In the genomic region with DNA sequence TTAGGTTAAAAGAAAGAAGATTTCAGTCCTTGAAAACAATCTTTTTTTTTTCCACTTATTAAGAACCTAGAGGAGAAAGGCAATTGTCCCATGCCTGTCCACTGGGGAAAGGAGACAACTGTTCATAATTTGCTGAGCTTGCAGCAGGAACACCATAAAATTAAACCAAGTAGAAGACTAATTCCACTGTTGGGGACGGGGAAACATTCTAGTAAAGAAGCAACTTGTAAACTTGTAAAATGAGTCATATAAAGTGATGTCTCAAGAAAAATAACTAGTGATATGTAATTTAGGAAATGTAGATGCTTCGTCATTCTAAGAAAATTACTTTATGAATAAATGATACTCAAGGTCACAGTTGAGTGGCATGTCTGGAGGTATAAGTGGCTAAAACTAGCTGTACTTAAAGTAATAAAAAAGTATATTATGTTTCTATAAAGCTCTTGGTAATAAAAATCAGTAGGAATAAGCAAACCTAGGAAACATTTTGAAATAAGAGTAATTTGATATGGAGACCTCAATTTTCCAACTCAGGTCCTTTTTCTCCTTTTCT, we compare ENCODE assay signal across 20 cellular contexts.
"Had no signal": no experiment of that assay in that cellular context is flagged by ENCODE, and none has a peak within 500 bp of the region (broad histone marks: within the 10 kb centered on the region; RNA-seq: fewer than 3 reads in every experiment).

No MANE protein-coding gene starts in this region.

- ATAC-seq: activated CD8-positive, alpha-beta memory T cell treated with anti-CD3 and anti-CD28 coated beads, Interleukin-2, amount 10 ng/mL, durations not matched to agents 7 days and 5 days; activated naive CD4-positive, alpha-beta T cell treated with anti-CD3 and anti-CD28 coated beads, Interleukin-2, amount 50 U/mL, for 72 hours; esophagus mucosa; left colon; mucosa of descending colon; naive thymus-derived CD8-positive, alpha-beta T cell; sciatic nerve had no signal

- DNase-seq: activated CD4-positive, alpha-beta T cell treated with anti-CD3 and anti-CD28 coated beads, Interleukin-2, amount 50 U/mL, for 48 hours; activated CD4-positive, CD25-positive, alpha-beta regulatory T cell treated with anti-CD3 and anti-CD28 coated beads, Interleukin-2, amount 50 U/mL, for 72 hours; activated CD8-positive, alpha-beta memory T cell treated with anti-CD3 and anti-CD28 coated beads, Interleukin-2, amount 10 ng/mL, durations not matched to agents 7 days and 5 days; activated effector memory CD4-positive, alpha-beta T cell treated with anti-CD3 and anti-CD28 coated beads, Interleukin-2, amount 50 U/mL, for 16 hours; activated T-cell treated with anti-CD3 and anti-CD28 coated beads, Interleukin-2, amount 50 U/mL, for 24 hours; anterior cingulate cortex; dorsolateral prefrontal cortex; glutamatergic neuron; immature natural killer cell; left colon; mucosa of descending colon; naive thymus-derived CD8-positive, alpha-beta T cell; stimulated activated CD4-positive, alpha-beta T cell treated with anti-CD3 and anti-CD28 coated beads, Interleukin-2, amount 100 ng/mL, for 48 hours; stimulated activated naive CD4-positive, alpha-beta T cell treated with Interleukin-2 at 50 U/mL for 16 hours; upper lobe of left lung had no signal

- H3K4me3 ChIP-seq: breast epithelium, dorsolateral prefrontal cortex, mucosa of descending colon, suprapubic skin, upper lobe of left lung had no signal

- H3K27ac ChIP-seq: breast epithelium, dorsolateral prefrontal cortex, suprapubic skin, upper lobe of left lung had no signal

- H3K27me3 ChIP-seq: suprapubic skin, upper lobe of left lung had no signal

- H3K4me1 ChIP-seq: breast epithelium, suprapubic skin, upper lobe of left lung had no signal

- H3K9me3 ChIP-seq: breast epithelium, mucosa of descending colon, suprapubic skin, upper lobe of left lung had no signal

- H3K36me3 ChIP-seq: breast epithelium, suprapubic skin, upper lobe of left lung had no signal
